ENCODE assay signal across 11 cellular contexts in the genomic region with DNA sequence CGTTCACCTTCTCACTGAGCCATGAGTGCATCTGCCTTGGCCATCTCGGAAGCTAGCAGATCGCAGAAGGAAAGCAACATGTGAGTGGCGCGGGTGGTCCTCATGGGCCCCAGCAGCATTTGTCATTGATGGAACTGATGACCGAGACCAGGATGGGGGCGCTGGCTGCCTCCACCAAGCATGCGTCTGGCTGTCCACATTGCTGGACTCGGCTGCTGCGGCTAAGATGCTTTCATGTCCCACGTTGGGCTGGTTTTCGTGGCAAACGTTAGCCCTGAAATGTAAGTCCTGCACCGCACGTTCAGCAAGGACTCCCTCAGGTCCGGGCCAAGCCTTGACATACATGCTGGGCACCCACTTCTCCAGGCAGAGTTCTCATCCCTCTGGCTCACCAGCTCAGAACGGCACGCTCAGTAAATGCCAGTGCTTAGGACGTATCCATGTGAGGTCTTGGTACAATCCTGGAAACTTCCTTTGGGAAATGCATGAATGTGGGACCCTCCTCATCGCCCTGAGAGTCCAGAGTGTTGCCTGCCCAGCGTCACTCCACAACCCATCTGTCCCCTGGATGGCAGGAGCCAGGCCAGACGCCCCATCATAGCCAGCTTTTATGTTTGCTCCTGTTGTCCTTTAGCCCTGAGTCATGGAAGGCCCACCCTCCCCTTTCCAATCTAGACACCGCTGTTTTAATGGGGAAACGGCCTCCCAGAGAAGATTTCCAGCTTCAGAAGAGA. TPM values are rescaled to one million over a fixed set of nuclear protein-coding genes. Genes with fewer than 3 reads are reported as not detected.
A peak's percentile ranks its signal among the peaks of the same experiment; 100 is the strongest.
DNase-seq lines count a peak whose midpoint lies in the region; ATAC-seq and TF ChIP-seq lines count a peak whose summit lies in the region.
"Had no signal": no experiment of that assay in that cellular context is flagged by ENCODE, and none has a peak within 500 bp of the region (broad histone marks: within the 10 kb centered on the region; RNA-seq: fewer than 3 reads in every experiment).

No MANE protein-coding gene starts in this region.

- ATAC-seq in foreskin keratinocyte (no peak), aorta (ENCODE audit: low FRiP score) (no peak), GM21447 (IDR thresholded peaks at IDR 0.05; ENCODE audit: unreplicated experiment) (no peak)
- no peak for ATAC-seq in stimulated activated naive B cell treated with anti-CD40 and anti-IgM and Interleukin-4, amounts not matched to agents 10 μg/mL and 1 μg/mL and 100 μg/mL, for 72 hours (replicated peaks)

- peaks cover 9% of the 10 kb centered on the region for H3K4me1 ChIP-seq in foreskin keratinocyte
- no peaks in the 10 kb centered on the region for H3K4me1 ChIP-seq in aorta (ENCODE audit: control insufficient read depth in 1 of 2, insufficient read depth in 2 of 2, low read length in 2 of 2)

- H3K9me3 Mint-ChIP-seq in stimulated activated naive B cell treated with anti-CD40 and anti-IgM and Interleukin-4, amounts not matched to agents 10 μg/mL and 1 μg/mL and 100 μg/mL, for 72 hours = no peaks in the 10 kb centered on the region
- H3K9me3 Mint-ChIP-seq: nephron progenitor cell had no signal

- no peaks in the 10 kb centered on the region for H3K36me3 ChIP-seq in aorta (ENCODE audit: control insufficient read depth in 1 of 2, insufficient read depth in 2 of 2, low read length in 1 of 2)

- H3K4me3 ChIP-seq in GM08714 (ENCODE audit: low read length) (peak overlapping the region; percentile 42; the same call in 1 of the 2 replicates), aorta (ENCODE audit: low read length in 2 of 2) (no peak overlapping the region)

- intact Hi-C loops in aorta (cut with DNase I) = no loop called here

- H3K27me3 ChIP-seq in foreskin keratinocyte = no peaks in the 10 kb centered on the region
- no peaks in the 10 kb centered on the region for H3K27me3 ChIP-seq in aorta (ENCODE audit: control insufficient read depth in 1 of 2, insufficient read depth in 2 of 2, low read length in 1 of 2)

- H3K9me3 ChIP-seq in aorta (ENCODE audit: control insufficient read depth, low read length) = no peaks in the 10 kb centered on the region

- peak overlapping the region; percentile 71 to 83 for H3K4me3 Mint-ChIP-seq in stimulated activated naive B cell treated with anti-CD40 and anti-IgM and Interleukin-4, amounts not matched to agents 10 μg/mL and 1 μg/mL and 100 μg/mL, for 72 hours
- H3K4me3 Mint-ChIP-seq: nephron progenitor cell had no signal

- TF ChIP-seq CTCF in RWPE1 (conservative IDR thresholded peaks at IDR 0.05; ENCODE audit: low read depth) (no peak), foreskin keratinocyte (conservative IDR thresholded peaks at IDR 0.05) (no peak)

- H3K27ac Mint-ChIP-seq in stimulated activated naive B cell treated with anti-CD40 and anti-IgM and Interleukin-4, amounts not matched to agents 10 μg/mL and 1 μg/mL and 100 μg/mL, for 72 hours = peak overlapping the region; percentile 98
- H3K27ac Mint-ChIP-seq: nephron progenitor cell had no signal

- CTCF ChIA-PET in RWPE1 (lab: Yijun Ruan, JAX) = interaction anchor here (0.6 to 0.8 kb wide), 2 partner anchors 206 to 223 kb away, joined by 3 to 5 read pairs; no protein-coding TSS in a partner anchor

- H3K27ac ChIP-seq in RWPE1 = peak overlapping the region; percentile 98
- H3K27ac ChIP-seq in foreskin keratinocyte = peak overlapping the region; percentile 62
- no peak overlapping the region for H3K27ac ChIP-seq in aorta (ENCODE audit: low read depth in 1 of 2, low read length in 2 of 2)

- peaks cover 47 to 92% of the 10 kb centered on the region in 2 donors for H3K4me1 Mint-ChIP-seq in stimulated activated naive B cell treated with anti-CD40 and anti-IgM and Interleukin-4, amounts not matched to agents 10 μg/mL and 1 μg/mL and 100 μg/mL, for 72 hours

- no peak for DNase-seq in RWPE1 (ENCODE audit: low spot score)
- no peak for DNase-seq in foreskin keratinocyte
- DNase-seq in stimulated activated naive B cell treated with anti-CD40 and anti-IgM and Interleukin-4, amounts not matched to agents 10 μg/mL and 1 μg/mL and 100 μg/mL, for 72 hours = no peak
- DNase-seq in aorta = no peak
- DNase-seq in superior temporal gyrus (ENCODE audit: extremely low spot score) = no peak
- DNase-seq in T1000 (lab: John Stamatoyannopoulos, UW) = no peak
- DNase-seq: hippocampal formation, nephron progenitor cell had no signal

- WGBS in aorta, 2 donors = 92% methylated on average over 24 of the region's 24 CpGs

- POLR2A ChIA-PET in RWPE1 (lab: Yijun Ruan, JAX; ENCODE audit: low non-redundant PET) = interaction anchor here (1.0 to 1.2 kb wide), 2 partner anchors 8 to 144 kb away, joined by 3 read pairs; no protein-coding TSS in a partner anchor

- H3K36me3 Mint-ChIP-seq in stimulated activated naive B cell treated with anti-CD40 and anti-IgM and Interleukin-4, amounts not matched to agents 10 μg/mL and 1 μg/mL and 100 μg/mL, for 72 hours = peaks cover 16 to 22% of the 10 kb centered on the region in 2 donors

- H3K27me3 Mint-ChIP-seq in stimulated activated naive B cell treated with anti-CD40 and anti-IgM and Interleukin-4, amounts not matched to agents 10 μg/mL and 1 μg/mL and 100 μg/mL, for 72 hours = no peaks in the 10 kb centered on the region

RNA-seq across cellular contexts. Expression of gene SLCO4A1, which starts 8.4 kb away (rescaled TPM):
- total RNA-seq in foreskin keratinocyte = 2.3 and 2.4 TPM in 2 replicates
- polyA plus RNA-seq in foreskin keratinocyte = 1.5 and 1.9 TPM in 2 replicates
- 10 to 100 TPM; 13.9 to 14.6 TPM for total RNA-seq in aorta
- 1 to 10 TPM; 1.0 to 4.1 TPM for polyA plus RNA-seq in aorta
- total RNA-seq: chondrocyte had no signal

RNA-seq across cellular contexts. Expression of gene NTSR1, which starts 57.9 kb away (rescaled TPM):
- total RNA-seq in foreskin keratinocyte (2.3 and 2.8 TPM in 2 replicates), aorta (not detected)
- polyA plus RNA-seq in foreskin keratinocyte (3.1 and 3.3 TPM in 2 replicates), aorta (not detected)
- total RNA-seq: chondrocyte had no signal

Comparison
In these comparisons a context has a peak if more than half of its experiments do, and no peak if none do; other contexts are left out.
1. H3K27ac ChIP-seq: peak in RWPE1 (single experiment) and foreskin keratinocyte (single experiment); none in aorta (0 of 2).